ENCODE assay signal across 16 cellular contexts in genomic region chr13:20891768-20892167, GRCh38. TPM values are rescaled to one million over a fixed set of nuclear protein-coding genes. Genes with fewer than 3 reads are reported as not detected.
DNase-seq lines count a peak whose midpoint lies in the region; ATAC-seq and TF ChIP-seq lines count a peak whose summit lies in the region.
"Had no signal": no experiment of that assay in that cellular context is flagged by ENCODE, and none has a peak within 500 bp of the region (broad histone marks: within the 10 kb centered on the region; RNA-seq: fewer than 3 reads in every experiment).

No MANE protein-coding gene starts in this region.

- H3K9me3 Mint-ChIP-seq in activated CD4-positive, alpha-beta T cell treated with anti-CD3 and anti-CD28 coated beads, Interleukin-2, amount 10 ng/mL, durations not matched to agents 24 days and 14 days, result no peaks in the 10 kb centered on the region
- H3K9me3 Mint-ChIP-seq in CD4-positive, alpha-beta T cell, result no peaks in the 10 kb centered on the region
- no peaks in the 10 kb centered on the region for H3K9me3 Mint-ChIP-seq in immature natural killer cell

- H3K27me3 Mint-ChIP-seq in activated CD4-positive, alpha-beta T cell treated with anti-CD3 and anti-CD28 coated beads, Interleukin-2, amount 10 ng/mL, durations not matched to agents 24 days and 14 days, result no peaks in the 10 kb centered on the region
- no peaks in the 10 kb centered on the region for H3K27me3 Mint-ChIP-seq in CD4-positive, alpha-beta T cell
- H3K27me3 Mint-ChIP-seq in T-helper 17 cell (no peaks in the 10 kb centered on the region), immature natural killer cell (ENCODE audit: low read depth in 3 of 3) (peaks cover 20 to 35% (median 29%) of the 10 kb centered on the region in 3 donors)

- intact Hi-C loops in activated CD4-positive, alpha-beta T cell treated with anti-CD3 and anti-CD28 coated beads, Interleukin-2, amount 10 ng/mL, durations not matched to agents 24 days and 14 days (cut with micrococcal nuclease), result no loop called here
- intact Hi-C loops in CD4-positive, alpha-beta T cell (cut with DNase I, micrococcal nuclease), result no loop called here

- CTCF ChIA-PET in CD4-positive, alpha-beta T cell (lab: Charles Lee), result interaction anchor here (0.5 kb wide), 1 partner anchor 63 kb away, joined by 3 read pairs; no protein-coding TSS in a partner anchor

- peak; percentile 71 for ATAC-seq in CD4-positive, alpha-beta T cell (ENCODE audit: poor library complexity)
- peak; percentile 70 for ATAC-seq in T-helper 17 cell
- no peak for ATAC-seq in HG03175 (IDR thresholded peaks at IDR 0.05; ENCODE audit: unreplicated experiment)

- peaks cover 8% of the 10 kb centered on the region for H3K4me1 Mint-ChIP-seq in activated CD4-positive, alpha-beta T cell treated with anti-CD3 and anti-CD28 coated beads, Interleukin-2, amount 10 ng/mL, durations not matched to agents 24 days and 14 days
- peaks cover 53% of the 10 kb centered on the region for H3K4me1 Mint-ChIP-seq in CD4-positive, alpha-beta T cell (ENCODE audit: low read depth)
- peaks cover 18% of the 10 kb centered on the region for H3K4me1 Mint-ChIP-seq in T-helper 17 cell
- peaks cover 25 to 33% of the 10 kb centered on the region in 2 donors for H3K4me1 Mint-ChIP-seq in immature natural killer cell

- H3K36me3 Mint-ChIP-seq in activated CD4-positive, alpha-beta T cell treated with anti-CD3 and anti-CD28 coated beads, Interleukin-2, amount 10 ng/mL, durations not matched to agents 24 days and 14 days (ENCODE audit: low read depth), result peaks cover 14% of the 10 kb centered on the region
- peaks cover 16% of the 10 kb centered on the region for H3K36me3 Mint-ChIP-seq in CD4-positive, alpha-beta T cell (ENCODE audit: low read depth)
- no peaks in the 10 kb centered on the region for H3K36me3 Mint-ChIP-seq in T-helper 17 cell (ENCODE audit: low read depth)
- H3K36me3 Mint-ChIP-seq in immature natural killer cell, result peaks cover 0 to 18% (median 12%) of the 10 kb centered on the region in 3 donors

- H3K9me3 ChIP-seq in CD4-positive, alpha-beta T cell (ENCODE audit: control insufficient read depth, low read length), result no peaks in the 10 kb centered on the region
- no peaks in the 10 kb centered on the region for H3K9me3 ChIP-seq in T-helper 17 cell (ENCODE audit: control insufficient read depth, low read length, poor library complexity, severe bottlenecking)

- no peak overlapping the region for H3K4me3 Mint-ChIP-seq in activated CD4-positive, alpha-beta T cell treated with anti-CD3 and anti-CD28 coated beads, Interleukin-2, amount 10 ng/mL, durations not matched to agents 24 days and 14 days
- no peak overlapping the region for H3K4me3 Mint-ChIP-seq in CD4-positive, alpha-beta T cell
- H3K4me3 Mint-ChIP-seq in T-helper 17 cell (no peak overlapping the region), immature natural killer cell (peak overlapping the region in 3 of 5 donors; percentile 35 to 61 (median 50))

- TF ChIP-seq CTCF in CD4-positive, alpha-beta T cell (IDR thresholded peaks at IDR 0.05), result no peak

- H3K27me3 ChIP-seq in CD4-positive, alpha-beta T cell (ENCODE audit: control insufficient read depth, insufficient read depth, low read length), result no peaks in the 10 kb centered on the region

- no peak overlapping the region for H3K27ac Mint-ChIP-seq in activated CD4-positive, alpha-beta T cell treated with anti-CD3 and anti-CD28 coated beads, Interleukin-2, amount 10 ng/mL, durations not matched to agents 24 days and 14 days
- peak overlapping the region; percentile 1 for H3K27ac Mint-ChIP-seq in CD4-positive, alpha-beta T cell
- H3K27ac Mint-ChIP-seq in T-helper 17 cell (peak overlapping the region; percentile 37), immature natural killer cell (peak overlapping the region in 2 of 6 donors; percentile 57 to 59)

- POLR2A ChIA-PET in CD4-positive, alpha-beta T cell (lab: Charles Lee), result interaction anchor here (0.6 to 2.2 kb wide), 6 partner anchors 11 to 1280 kb away, joined by 3 to 9 read pairs (median 3); partner anchors contain the start of genes MRPL57, SKA3 and XPO4

- H3K27ac ChIP-seq in CD4-positive, alpha-beta T cell (ENCODE audit: low read depth, low read length), result no peak overlapping the region

- peak; percentile 67 for DNase-seq in activated CD4-positive, alpha-beta T cell treated with anti-CD3 and anti-CD28 coated beads, Interleukin-2, amount 10 ng/mL, durations not matched to agents 24 days and 14 days
- no peak for DNase-seq in activated CD4-positive, alpha-beta T cell treated with anti-CD3 and anti-CD28 coated beads for 1 hour
- DNase-seq in CD4-positive, alpha-beta T cell, result no peak
- no peak for DNase-seq in T-helper 17 cell
- peak; percentile 62 to 69 (median 66) for DNase-seq in immature natural killer cell
- DNase-seq in NCI-H774 (lab: John Stamatoyannopoulos, UW), result no peak
- no peak for DNase-seq in NCI-H187 treated with DMSO at 0.1 percent for 48 hours (lab: John Stamatoyannopoulos, UW)
- DNase-seq: 8988T, DMS 273 treated with DMSO at 0.1 percent for 48 hours, GOT3, KG1, NCI-H1048, NCI-H1694 treated with DMSO at 0.1 percent for 48 hours, NCI-H526 treated with DMSO at 0.1 percent for 48 hours, SHP77 had no signal

RNA-seq across cellular contexts. Expression of gene XPO4, which starts 10.8 kb away (rescaled TPM):
- 32.5 and 34.8 TPM in 2 replicates for total RNA-seq in activated CD4-positive, alpha-beta T cell treated with anti-CD3 and anti-CD28 coated beads, Interleukin-2, amount 10 ng/mL, durations not matched to agents 24 days and 14 days
- 10 to 100 TPM; 22.5 to 22.7 TPM for total RNA-seq in CD4-positive, alpha-beta T cell
- total RNA-seq in T-helper 17 cell, result 10 to 100 TPM; 23.4 to 25.3 TPM
- polyA plus RNA-seq in immature natural killer cell, result 1 to 10 TPM; 1.8 to 3.6 (median 2.9) TPM

Comparison
In these comparisons a context has a peak if more than half of its experiments do, and no peak if none do; other contexts are left out.
1. DNase-seq: peak in activated CD4-positive, alpha-beta T cell treated with anti-CD3 and anti-CD28 coated beads, Interleukin-2, amount 10 ng/mL, durations not matched to agents 24 days and 14 days (single experiment) and immature natural killer cell (3 of 3); none in activated CD4-positive, alpha-beta T cell treated with anti-CD3 and anti-CD28 coated beads for 1 hour (single experiment), CD4-positive, alpha-beta T cell (0 of 10), T-helper 17 cell (0 of 3), NCI-H774 (single experiment) and NCI-H187 treated with DMSO at 0.1 percent for 48 hours (single experiment).
2. H3K4me3 Mint-ChIP-seq: peak in immature natural killer cell (3 of 5); none in activated CD4-positive, alpha-beta T cell treated with anti-CD3 and anti-CD28 coated beads, Interleukin-2, amount 10 ng/mL, durations not matched to agents 24 days and 14 days (single experiment), CD4-positive, alpha-beta T cell (single experiment) and T-helper 17 cell (single experiment).